ENCODE assay signal across 19 cellular contexts in the genomic region with DNA sequence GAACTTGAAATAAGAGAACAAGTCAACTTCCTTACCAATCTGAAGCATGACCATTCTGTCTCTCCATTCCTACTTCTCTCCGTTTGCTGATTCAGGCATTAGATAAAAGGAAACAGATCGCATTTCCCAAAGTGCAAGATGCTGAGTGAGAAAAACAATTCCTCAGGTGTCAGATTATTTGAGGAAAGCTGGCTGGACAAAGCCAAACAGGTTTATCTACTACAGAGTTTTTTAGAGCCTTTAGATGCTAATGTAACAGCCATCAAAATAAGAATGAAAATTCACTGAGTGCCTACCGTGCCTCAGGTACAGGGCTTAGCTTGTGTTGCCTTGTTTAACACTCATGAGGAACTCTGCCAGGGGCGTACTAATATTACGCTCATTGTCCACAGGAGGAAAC.
DNase-seq lines count a peak whose midpoint lies in the region; ATAC-seq and TF ChIP-seq lines count a peak whose summit lies in the region.
"Had no signal": no experiment of that assay in that cellular context is flagged by ENCODE, and none has a peak within 500 bp of the region (broad histone marks: within the 10 kb centered on the region; RNA-seq: fewer than 3 reads in every experiment).

No MANE protein-coding gene starts in this region.

- no peak overlapping the region for H3K27ac ChIP-seq in Karpas-422 (ENCODE audit: low read length)
- H3K27ac ChIP-seq: SK-N-MC had no signal

- DNase-seq in Karpas-422 (no peak), iPS DF 4.7 (ENCODE audit: extremely low read depth, low spot score) (peak; percentile 49), mesothelial cell of epicardium (ENCODE audit: low spot score in 2 of 2, unreplicated experiment in 2 of 2) (no peak), NCI-H2171 (lab: John Stamatoyannopoulos, UW) (no peak), midbrain (lab: John Stamatoyannopoulos, UW) (no peak)
- DNase-seq in activated CD4-positive, CD25-positive, alpha-beta regulatory T cell (lab: John Stamatoyannopoulos, UW): no peak
- DNase-seq: CD4-positive, CD25-positive, alpha-beta regulatory T cell; COR-L47; DMS79; KBM-7; NCI-H1105; NCI-H2081; NCI-H446 treated with DMSO at 0.1 percent for 48 hours; NCI-H526 treated with DMSO at 0.1 percent for 48 hours; Right ventricle myocardium superior had no signal

- H3K36me3 ChIP-seq in Karpas-422 (ENCODE audit: insufficient read depth, low read length): no peaks in the 10 kb centered on the region
- H3K36me3 ChIP-seq: HAP-1 had no signal

- H3K9ac ChIP-seq in Karpas-422 (ENCODE audit: low read length): no peak overlapping the region

- H3K9me3 Mint-ChIP-seq in mesothelial cell of epicardium: no peaks in the 10 kb centered on the region

- no peaks in the 10 kb centered on the region for H3K27me3 ChIP-seq in Karpas-422 (ENCODE audit: low read length)

- peak overlapping the region; percentile 41 for H3K27ac Mint-ChIP-seq in mesothelial cell of epicardium
- H3K27ac Mint-ChIP-seq: CD4-positive, CD25-positive, alpha-beta regulatory T cell had no signal

- ATAC-seq in activated CD4-positive, CD25-positive, alpha-beta regulatory T cell treated with anti-CD3 and anti-CD28 coated beads, Interleukin-2, amount 50 U/mL, for 24 hours: no peak
- ATAC-seq: GM12878 had no signal

- H3K27me3 Mint-ChIP-seq in mesothelial cell of epicardium (ENCODE audit: low read depth): no peaks in the 10 kb centered on the region
- H3K27me3 Mint-ChIP-seq: CD4-positive, CD25-positive, alpha-beta regulatory T cell had no signal

- H3K4me1 Mint-ChIP-seq in mesothelial cell of epicardium: peaks cover 26% of the 10 kb centered on the region
- H3K4me1 Mint-ChIP-seq: CD4-positive, CD25-positive, alpha-beta regulatory T cell had no signal

- H3K9me2 ChIP-seq in Karpas-422 (replicated peaks; ENCODE audit: insufficient read depth, low read length): no peaks in the 10 kb centered on the region

- H2AFZ ChIP-seq in Karpas-422 (ENCODE audit: low read length): 0 out of 2 replicates have a peak overlapping the region, but pooled peaks have one; percentile 28

- H3K4me3 ChIP-seq in Karpas-422 (ENCODE audit: low read length): no peak overlapping the region
- H3K4me3 ChIP-seq: GM12878, HAP-1, SK-N-MC had no signal

- H3K4me3 Mint-ChIP-seq in mesothelial cell of epicardium: no peak overlapping the region
- H3K4me3 Mint-ChIP-seq: CD4-positive, CD25-positive, alpha-beta regulatory T cell had no signal

- H3K36me3 Mint-ChIP-seq in mesothelial cell of epicardium: no peaks in the 10 kb centered on the region
- H3K36me3 Mint-ChIP-seq: CD4-positive, CD25-positive, alpha-beta regulatory T cell had no signal

- H4K20me1 ChIP-seq in Karpas-422 (ENCODE audit: insufficient read depth, low read depth, low read length): no peaks in the 10 kb centered on the region

- peaks cover 26% of the 10 kb centered on the region for H3K9me3 ChIP-seq in Karpas-422 (ENCODE audit: low read length)
- H3K9me3 ChIP-seq: HAP-1 had no signal

- no peaks in the 10 kb centered on the region for H3K79me2 ChIP-seq in Karpas-422 (ENCODE audit: low read length)

- H3K4me2 ChIP-seq in Karpas-422 (ENCODE audit: low read depth, low read length, poor library complexity, severe bottlenecking): no peak overlapping the region

- no peaks in the 10 kb centered on the region for H3K4me1 ChIP-seq in Karpas-422 (ENCODE audit: low read length)

- TF ChIP-seq CTCF in mesothelial cell of epicardium (IDR thresholded peaks at IDR 0.05; ENCODE audit: unreplicated experiment): no peak
